28 cellular contexts compared by ENCODE assay signal in genomic region chr7:28395404-28395803, GRCh38. TPM values are rescaled to one million over a fixed set of nuclear protein-coding genes. Genes with fewer than 3 reads are reported as not detected.
"Had no signal": no experiment of that assay in that cellular context is flagged by ENCODE, and none has a peak within 500 bp of the region (broad histone marks: within the 10 kb centered on the region; RNA-seq: fewer than 3 reads in every experiment).

No MANE protein-coding gene starts in this region.

- H3K36me3 ChIP-seq: neural progenitor cell, ovary, right lobe of liver, sigmoid colon, stomach, thoracic aorta, thyroid gland, transverse colon, upper lobe of right lung, uterus had no signal

- H3K27ac ChIP-seq: neural progenitor cell, ovary, parathyroid adenoma, psoas muscle, right lobe of liver, sigmoid colon, stomach, thoracic aorta, thyroid gland, transverse colon, upper lobe of right lung, uterus had no signal

- H3K27me3 ChIP-seq: neural progenitor cell, ovary, sigmoid colon, thyroid gland, uterus had no signal

- FAIRE-seq: small intestine had no signal

- H3K4me3 ChIP-seq: neural progenitor cell, ovary, psoas muscle, right lobe of liver, sigmoid colon, stomach, thoracic aorta, thyroid gland, transverse colon, upper lobe of right lung, uterus had no signal

- H3K9me3 ChIP-seq: ovary, psoas muscle, right lobe of liver, sigmoid colon, stomach, thoracic aorta, thyroid gland, transverse colon, upper lobe of right lung, uterus had no signal

- H2AFZ ChIP-seq: neural progenitor cell, parathyroid adenoma had no signal

- H3K4me1 Mint-ChIP-seq: naive thymus-derived CD8-positive, alpha-beta T cell; stimulated activated effector memory CD8-positive, alpha-beta T cell treated with anti-CD3 and anti-CD28 coated beads, Interleukin-12 subunit alpha, Interleukin-12 subunit beta, amount 100 ng/mL, for 72 hours; stimulated activated naive B cell treated with anti-CD40 and anti-IgM and Interleukin-4, amounts not matched to agents 10 μg/mL and 1 μg/mL and 100 μg/mL, for 72 hours had no signal

- H3K4me1 ChIP-seq: neural progenitor cell, parathyroid adenoma, psoas muscle, right lobe of liver, thyroid gland, transverse colon, uterus had no signal

- H3K27ac Mint-ChIP-seq: naive thymus-derived CD8-positive, alpha-beta T cell; natural killer cell treated with Interleukin-12 subunit alpha and Interleukin-12 subunit beta and Interleukin-15 and Interleukin-18, amount 100 ng/mL, for 72 hours; neural progenitor cell; progenitor cell of endocrine pancreas; stimulated activated effector memory CD8-positive, alpha-beta T cell treated with anti-CD3 and anti-CD28 coated beads, Interleukin-12 subunit alpha, Interleukin-12 subunit beta, amount 100 ng/mL, for 72 hours; stimulated activated naive B cell treated with anti-CD40 and anti-IgM and Interleukin-4, amounts not matched to agents 10 μg/mL and 1 μg/mL and 100 μg/mL, for 72 hours; stimulated activated naive CD8-positive, alpha-beta T cell treated with anti-CD3 and anti-CD28 coated beads, Interleukin-15, Interleukin-2, amounts not matched to agents 100 ng/mL and 50 ng/mL, for 24 hours; type B pancreatic cell had no signal

- H3K79me2 ChIP-seq: parathyroid adenoma had no signal

- DNase-seq: naive thymus-derived CD8-positive, alpha-beta T cell; occipital lobe; ovary; posterior cingulate gyrus; psoas muscle; right cardiac atrium; right lobe of liver; sigmoid colon; small intestine; stimulated activated CD4-positive, alpha-beta T cell treated with anti-CD3 and anti-CD28 coated beads, Interleukin-15, amount 100 ng/mL, for 24 hours; stimulated activated CD4-positive, alpha-beta T cell treated with anti-CD3 and anti-CD28 coated beads, Interleukin-2, amount 100 ng/mL, for 24 hours; stimulated activated CD4-positive, alpha-beta T cell treated with anti-CD3 and anti-CD28 coated beads, Interleukin-2, amount 100 ng/mL, for 48 hours; stimulated activated CD4-positive, alpha-beta T cell treated with anti-CD3 and anti-CD28 coated beads, Interleukin-4, amount 100 ng/mL, for 24 hours; stimulated activated naive B cell treated with anti-CD40 and anti-IgM and Interleukin-4, amounts not matched to agents 10 μg/mL and 1 μg/mL and 100 μg/mL, for 72 hours; stimulated activated naive CD4-positive, alpha-beta T cell treated with Interleukin-2 at 50 U/mL for 16 hours; stomach; thyroid gland; transverse colon; upper lobe of right lung; uterus had no signal

- ATAC-seq: naive thymus-derived CD8-positive, alpha-beta T cell; natural killer cell treated with Interleukin-12 subunit alpha and Interleukin-12 subunit beta and Interleukin-15 and Interleukin-18, amount 100 ng/mL, for 72 hours; psoas muscle; right cardiac atrium; right lobe of liver; stimulated activated effector memory CD8-positive, alpha-beta T cell treated with anti-CD3 and anti-CD28 coated beads, Interleukin-12 subunit alpha, Interleukin-12 subunit beta, amount 100 ng/mL, for 72 hours; stimulated activated naive B cell treated with anti-CD40 and anti-IgM and Interleukin-4, amounts not matched to agents 10 μg/mL and 1 μg/mL and 100 μg/mL, for 72 hours; upper lobe of right lung had no signal

- H3K9ac ChIP-seq: neural progenitor cell, parathyroid adenoma had no signal

- H3K4me2 ChIP-seq: neural progenitor cell had no signal

- H3K4me3 Mint-ChIP-seq: naive thymus-derived CD8-positive, alpha-beta T cell; natural killer cell treated with Interleukin-12 subunit alpha and Interleukin-12 subunit beta and Interleukin-15 and Interleukin-18, amount 100 ng/mL, for 72 hours; neural progenitor cell; stimulated activated effector memory CD8-positive, alpha-beta T cell treated with anti-CD3 and anti-CD28 coated beads, Interleukin-12 subunit alpha, Interleukin-12 subunit beta, amount 100 ng/mL, for 72 hours; stimulated activated naive B cell treated with anti-CD40 and anti-IgM and Interleukin-4, amounts not matched to agents 10 μg/mL and 1 μg/mL and 100 μg/mL, for 72 hours; stimulated activated naive CD8-positive, alpha-beta T cell treated with anti-CD3 and anti-CD28 coated beads, Interleukin-15, Interleukin-2, amounts not matched to agents 100 ng/mL and 50 ng/mL, for 24 hours; type B pancreatic cell had no signal

- H3K36me3 Mint-ChIP-seq: naive thymus-derived CD8-positive, alpha-beta T cell; natural killer cell treated with Interleukin-12 subunit alpha and Interleukin-12 subunit beta and Interleukin-15 and Interleukin-18, amount 100 ng/mL, for 72 hours; neural progenitor cell; stimulated activated effector memory CD8-positive, alpha-beta T cell treated with anti-CD3 and anti-CD28 coated beads, Interleukin-12 subunit alpha, Interleukin-12 subunit beta, amount 100 ng/mL, for 72 hours; stimulated activated naive B cell treated with anti-CD40 and anti-IgM and Interleukin-4, amounts not matched to agents 10 μg/mL and 1 μg/mL and 100 μg/mL, for 72 hours; type B pancreatic cell had no signal

- H3K9me3 Mint-ChIP-seq: natural killer cell treated with Interleukin-12 subunit alpha and Interleukin-12 subunit beta and Interleukin-15 and Interleukin-18, amount 100 ng/mL, for 72 hours; neural progenitor cell; stimulated activated effector memory CD8-positive, alpha-beta T cell treated with anti-CD3 and anti-CD28 coated beads, Interleukin-12 subunit alpha, Interleukin-12 subunit beta, amount 100 ng/mL, for 72 hours; stimulated activated naive B cell treated with anti-CD40 and anti-IgM and Interleukin-4, amounts not matched to agents 10 μg/mL and 1 μg/mL and 100 μg/mL, for 72 hours; stimulated activated naive CD8-positive, alpha-beta T cell treated with anti-CD3 and anti-CD28 coated beads, Interleukin-15, Interleukin-2, amounts not matched to agents 100 ng/mL and 50 ng/mL, for 24 hours had no signal

RNA-seq across cellular contexts. Expression of gene CREB5, which starts 16.9 kb away (rescaled TPM):
- polyA plus RNA-seq: naive thymus-derived CD8-positive, alpha-beta T cell had no signal
